In the genomic region with DNA sequence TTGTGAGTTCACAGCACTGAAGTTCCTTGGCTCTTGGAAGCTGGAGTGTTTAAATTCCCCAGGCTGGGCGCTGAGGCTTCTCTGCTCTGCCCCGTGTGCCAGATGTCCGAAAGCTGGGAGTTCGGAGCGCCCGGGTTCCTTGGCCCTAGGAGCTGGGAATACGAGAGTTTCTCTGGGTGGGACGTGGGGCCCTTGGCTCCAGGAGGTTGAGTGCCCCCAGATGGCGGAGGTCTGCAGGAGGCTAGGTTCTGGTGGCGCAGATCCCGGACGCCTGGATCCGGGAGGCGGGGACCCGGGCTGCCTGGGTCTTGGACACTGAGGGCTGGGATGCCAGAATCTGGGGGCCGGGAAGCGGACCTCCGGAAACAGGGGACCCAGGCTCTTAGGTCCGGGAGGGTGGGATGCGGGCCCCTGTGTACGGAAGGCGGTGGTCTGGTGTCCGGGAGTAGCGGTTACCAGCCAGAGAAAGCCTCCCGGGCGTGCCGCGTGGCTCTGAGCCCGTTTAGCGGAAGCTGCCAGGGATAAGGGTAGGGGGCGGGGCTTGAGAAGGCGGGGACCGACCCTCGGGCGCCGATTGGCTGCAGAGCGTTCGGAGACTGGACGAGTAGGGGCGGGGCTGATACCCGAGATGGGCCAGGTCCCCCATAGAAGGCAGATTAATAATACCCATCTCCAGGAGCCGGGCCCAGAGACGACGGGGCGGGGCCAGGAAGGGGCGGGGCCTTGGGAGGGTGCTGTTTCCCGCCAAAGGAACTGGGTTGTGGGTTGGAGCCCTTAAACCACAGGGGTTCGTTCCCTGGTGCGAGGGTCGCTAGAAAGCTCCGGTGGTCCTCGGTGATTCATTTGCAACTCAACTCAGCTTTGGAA, we compare ENCODE assay signal across 8 cellular contexts. TPM values are rescaled to one million over a fixed set of nuclear protein-coding genes. Genes with fewer than 3 reads are reported as not detected.
A peak's percentile ranks its signal among the peaks of the same experiment; 100 is the strongest.
DNase-seq lines count a peak whose midpoint lies in the region; ATAC-seq, FAIRE-seq and TF ChIP-seq lines count a peak whose summit lies in the region.

A gene (minus strand): TSS at position 494 of the 867 bp plus-strand sequence. CDS start 629 bp downstream, outside the sequence.

- H3K4me1 Mint-ChIP-seq in CD8-positive, alpha-beta T cell (ENCODE audit: low read depth), result peaks cover 60% of the 10 kb centered on the region
- peaks cover 36% of the 10 kb centered on the region for H3K4me1 Mint-ChIP-seq in memory B cell

- no peak for TF ChIP-seq CTCF in CD8-positive, alpha-beta T cell (IDR thresholded peaks at IDR 0.05)

- H3K9me3 ChIP-seq in CD8-positive, alpha-beta T cell (ENCODE audit: low read length), result no peaks in the 10 kb centered on the region
- H3K9me3 ChIP-seq in effector memory CD4-positive, alpha-beta T cell (ENCODE audit: control insufficient read depth, low read length), result no peaks in the 10 kb centered on the region

- no peaks in the 10 kb centered on the region for H3K36me3 ChIP-seq in CD8-positive, alpha-beta T cell (ENCODE audit: insufficient read depth, low read length)
- H3K36me3 ChIP-seq in effector memory CD4-positive, alpha-beta T cell (ENCODE audit: control insufficient read depth, insufficient read depth, low read length), result no peaks in the 10 kb centered on the region

- peak within 1 kb of the TSS; percentile 79 for H3K27ac Mint-ChIP-seq in CD8-positive, alpha-beta T cell
- peak within 1 kb of the TSS; percentile 95 for H3K27ac Mint-ChIP-seq in memory B cell

- no peaks in the 10 kb centered on the region for H3K27me3 ChIP-seq in CD8-positive, alpha-beta T cell (ENCODE audit: insufficient read depth, low read length)
- H3K27me3 ChIP-seq in effector memory CD4-positive, alpha-beta T cell (replicated peaks; ENCODE audit: control insufficient read depth, insufficient read depth, low read length, poor library complexity, severe bottlenecking), result no peaks in the 10 kb centered on the region

- peak within 1 kb of the TSS; percentile 51 for H3K27ac ChIP-seq in CD8-positive, alpha-beta T cell (ENCODE audit: low read depth, low read length)
- peak within 1 kb of the TSS; percentile 73 for H3K27ac ChIP-seq in effector memory CD4-positive, alpha-beta T cell (ENCODE audit: insufficient read depth, low read length, poor library complexity, severe bottlenecking)

- peak within 1 kb of the TSS; percentile 85 for H3K4me3 ChIP-seq in CD8-positive, alpha-beta T cell (ENCODE audit: low read depth, low read length)
- peak within 1 kb of the TSS; percentile 85 for H3K4me3 ChIP-seq in effector memory CD4-positive, alpha-beta T cell (ENCODE audit: insufficient read depth, low read depth, low read length, poor library complexity, severe bottlenecking)

- peaks cover 4% of the 10 kb centered on the region for H3K36me3 Mint-ChIP-seq in CD8-positive, alpha-beta T cell
- peaks cover 2% of the 10 kb centered on the region for H3K36me3 Mint-ChIP-seq in memory B cell

- ATAC-seq in CD8-positive, alpha-beta T cell, result peak; percentile 76
- ATAC-seq in GM19468 (IDR thresholded peaks at IDR 0.05; ENCODE audit: extremely low read depth, unreplicated experiment) (peak; percentile 28), memory B cell (ENCODE audit: low read depth) (peak; percentile 85)

- H3K9me3 Mint-ChIP-seq in CD8-positive, alpha-beta T cell, result no peaks in the 10 kb centered on the region
- no peaks in the 10 kb centered on the region for H3K9me3 Mint-ChIP-seq in memory B cell

- H3K4me1 ChIP-seq in CD8-positive, alpha-beta T cell (ENCODE audit: insufficient read depth, low read length), result peaks cover 60% of the 10 kb centered on the region
- H3K4me1 ChIP-seq in effector memory CD4-positive, alpha-beta T cell (ENCODE audit: control insufficient read depth, insufficient read depth, low read length, poor library complexity, severe bottlenecking), result peaks cover 42% of the 10 kb centered on the region

- FAIRE-seq in HTR-8/SVneo (lab: Jason Lieb, UNC), result no peak

- peak within 1 kb of the TSS; percentile 85 for H3K4me3 Mint-ChIP-seq in CD8-positive, alpha-beta T cell
- H3K4me3 Mint-ChIP-seq in memory B cell, result peak within 1 kb of the TSS; percentile 95

- POLR2A ChIA-PET in CD8-positive, alpha-beta T cell (lab: Charles Lee), result interaction anchor here (0.9 to 1.9 kb wide), 4 partner anchors 7 to 325 kb away, joined by 3 to 6 read pairs (median 3); a partner anchor contains a TSS

- intact Hi-C loops in CD8-positive, alpha-beta T cell (cut with DNase I, micrococcal nuclease), result loop anchor here (1.0 to 10.0 kb wide), 9 partner anchors 33 to 439 kb away; a partner anchor contains a TSS

- DNase-seq in CD8-positive, alpha-beta T cell, result peak; percentile 91 to 96 (median 95)
- DNase-seq in HTR-8/SVneo (ENCODE audit: insufficient read length, low spot score) (peak; percentile 97), NOMO-1 (lab: John Stamatoyannopoulos, UW; ENCODE audit: unreplicated experiment in 2 of 2) (peak; percentile 93 to 94), memory B cell (ENCODE audit: low spot score in 2 of 2) (peak; percentile 96 to 98)
- DNase-seq in activated CD8-positive, alpha-beta memory T cell treated with anti-CD3 and anti-CD28 coated beads for 1 hour (ENCODE audit: extremely low read depth in 1 of 2, low read depth in 1 of 2), result peak; percentile 93 to 94
- peak; percentile 95 to 97 (median 97) for DNase-seq in effector memory CD4-positive, alpha-beta T cell
- peak; percentile 96 for DNase-seq in stimulated activated CD8-positive, alpha-beta memory T cell treated with anti-CD3 and anti-CD28 coated beads, Interleukin-12 subunit alpha, Interleukin-12 subunit beta, amount 100 ng/mL, for 1 hour (ENCODE audit: low read depth)

- CTCF ChIA-PET in CD8-positive, alpha-beta T cell (lab: Charles Lee), result interaction anchor here (1.2 to 9.1 kb wide), 5 partner anchors 22 to 127 kb away, joined by 4 to 39 read pairs (median 6); a partner anchor contains a TSS

- H3K27me3 Mint-ChIP-seq in CD8-positive, alpha-beta T cell (ENCODE audit: low read depth), result no peaks in the 10 kb centered on the region
- H3K27me3 Mint-ChIP-seq in memory B cell, result no peaks in the 10 kb centered on the region

RNA-seq across cellular contexts. Expression of the gene that starts here (rescaled TPM):
- 10 to 100 TPM; 16.6 to 17.4 TPM for total RNA-seq in CD8-positive, alpha-beta T cell

Comparison
In these comparisons a context has a peak if more than half of its experiments do, and no peak if none do; other contexts are left out.
1. Peak in every context shown above with its lines: DNase-seq, ATAC-seq, H3K4me3 ChIP-seq and H3K27ac ChIP-seq.
2. ATAC-seq: peak in every context shown above with its lines; median percentile 85 in memory B cell; 76 in CD8-positive, alpha-beta T cell; 28 in GM19468.